Comparison of ENCODE assay signal across 8 cellular contexts in the genomic region with DNA sequence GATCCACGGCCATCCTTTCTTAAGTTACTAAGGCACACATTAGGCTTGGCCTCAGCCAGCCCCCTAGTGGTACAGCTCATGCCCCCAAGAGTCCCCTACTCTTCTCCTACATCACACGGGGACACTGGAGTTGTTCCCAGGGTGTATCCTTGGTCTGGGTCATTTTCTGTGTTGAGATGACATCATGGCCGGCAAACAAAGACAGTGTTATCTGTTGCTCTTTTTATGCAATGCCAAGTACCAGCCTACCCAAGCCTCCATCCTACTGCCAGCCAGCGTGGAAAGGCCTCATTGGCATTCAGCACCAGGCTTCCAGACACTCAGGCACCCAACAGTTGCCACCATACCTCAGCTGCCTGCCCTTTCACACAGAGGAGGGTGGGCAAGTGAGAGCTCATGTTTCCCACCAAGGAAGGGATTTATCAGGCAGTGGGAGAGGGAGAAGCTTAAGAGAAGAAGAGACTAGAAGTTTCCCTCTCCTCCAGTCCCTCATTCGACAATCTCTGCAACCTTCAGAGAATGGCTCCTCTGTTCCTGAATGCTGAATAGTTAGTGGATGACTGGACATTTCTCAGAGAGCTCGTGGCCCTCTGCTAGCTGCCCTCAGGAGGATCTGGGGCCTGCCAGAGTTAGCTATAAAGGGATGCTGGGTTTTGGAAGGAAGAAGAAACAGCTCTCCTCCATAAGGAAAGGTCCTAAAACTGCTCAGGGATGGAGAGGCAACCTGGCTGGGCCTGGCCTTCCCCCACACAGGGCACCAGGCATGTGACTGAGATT. TPM values are rescaled to one million over a fixed set of nuclear protein-coding genes. Genes with fewer than 3 reads are reported as not detected.
DNase-seq lines count a peak whose midpoint lies in the region; TF ChIP-seq lines count a peak whose summit lies in the region.
"Had no signal": no experiment of that assay in that cellular context is flagged by ENCODE, and none has a peak within 500 bp of the region (broad histone marks: within the 10 kb centered on the region; RNA-seq: fewer than 3 reads in every experiment).

No MANE protein-coding gene starts in this region.

- in situ Hi-C loops in SK-MEL-5 (cut with HindIII; ENCODE audit: low pct_unique_long_range_greater_than_20kb, low sequenced_read_pairs) = no loop called here

- peaks cover under 1 to 2% of the 10 kb centered on the region in 2 experiments; a peak in 3 of 5 replicates for H3K9me3 Mint-ChIP-seq in H9
- no peaks in the 10 kb centered on the region for H3K9me3 Mint-ChIP-seq in type B pancreatic cell
- H3K9me3 Mint-ChIP-seq in activated T-cell treated with anti-CD3 and anti-CD28 coated beads, Interleukin-2, amount 50 U/mL, for 24 hours = peaks cover under 1% of the 10 kb centered on the region

- intact Hi-C loops in lower leg skin (cut with DNase I; ENCODE audit: low total_unique reads) = no loop called here

- no peaks in the 10 kb centered on the region; the same call in 1 of the 2 replicates for H3K4me1 ChIP-seq in H9 (ENCODE audit: insufficient read depth, low read length)

- no peak overlapping the region for H3K56ac ChIP-seq in H9 (ENCODE audit: insufficient read length, low read depth, low read length)

- H2BK5ac ChIP-seq in H9 (ENCODE audit: insufficient read length, low read length) = no peak overlapping the region

- H2BK20ac ChIP-seq in H9 (ENCODE audit: low read depth, low read length, poor library complexity, severe bottlenecking) = no peak overlapping the region

- no peak overlapping the region for H4K5ac ChIP-seq in H9 (ENCODE audit: insufficient read length, low read depth, low read length)

- H3K4ac ChIP-seq in H9 (ENCODE audit: low read depth, low read length) = no peak overlapping the region

- H2AFZ ChIP-seq in H9 (ENCODE audit: low read length) = no peak overlapping the region

- TF ChIP-seq CTCF in H9 (conservative IDR thresholded peaks at IDR 0.05) = peak; percentile 68
- TF ChIP-seq CTCF in type B pancreatic cell (conservative IDR thresholded peaks at IDR 0.05) = no peak
- TF ChIP-seq CTCF in lower leg skin (IDR thresholded peaks at IDR 0.05) = no peak

- H3K4me1 Mint-ChIP-seq in H9 = peaks cover 10 to 16% of the 10 kb centered on the region in 2 experiments
- H3K4me1 Mint-ChIP-seq in type B pancreatic cell (ENCODE audit: unreplicated experiment) = no peaks in the 10 kb centered on the region
- peaks cover 1% of the 10 kb centered on the region for H3K4me1 Mint-ChIP-seq in activated T-cell treated with anti-CD3 and anti-CD28 coated beads, Interleukin-2, amount 50 U/mL, for 24 hours (ENCODE audit: low read depth)

- no peak overlapping the region for H2AK5ac ChIP-seq in H9 (ENCODE audit: insufficient read length, low read length)

- no CpG with 5 or more reads among the region's 6 CpGs for WGBS in H9 (ENCODE audit: extremely low coverage, insufficient read length, low lambda C conversion rate)
- 64 to 68% methylated on average over 6 of the region's 6 CpGs for WGBS in lower leg skin, 2 donors

- H3K14ac ChIP-seq in H9 (ENCODE audit: insufficient read depth, low read length) = no peak overlapping the region

- no peak overlapping the region for H4K91ac ChIP-seq in H9 (ENCODE audit: insufficient read length, low read depth, low read length)

- no peaks in the 10 kb centered on the region for H3K27me3 ChIP-seq in H9 (ENCODE audit: insufficient read depth, low read length)

- H3K9me3 ChIP-seq in H9 (ENCODE audit: control insufficient read depth, low read depth, low read length) = peaks cover 2% of the 10 kb centered on the region

- no peak overlapping the region for H3K9ac ChIP-seq in H9 (ENCODE audit: extremely low read depth, insufficient read length, low read length)

- no peak overlapping the region for H3K23ac ChIP-seq in H9 (ENCODE audit: insufficient read length, low read depth, low read length)

- no peak overlapping the region for H2BK120ac ChIP-seq in H9 (ENCODE audit: low read depth, low read length, poor library complexity, severe bottlenecking)

- H3K79me2 ChIP-seq in H9 (ENCODE audit: insufficient read depth, low read length) = no peaks in the 10 kb centered on the region

- no peak overlapping the region for H2BK12ac ChIP-seq in H9 (ENCODE audit: insufficient read length, low read depth, low read length)

- H3K4me3 ChIP-seq in lower leg skin (ENCODE audit: low read depth, poor library complexity, severe bottlenecking) = no peak overlapping the region

- H3K4me3 Mint-ChIP-seq in H9 (no peak overlapping the region), type B pancreatic cell (no peak overlapping the region)
- H3K4me3 Mint-ChIP-seq in activated T-cell treated with anti-CD3 and anti-CD28 coated beads, Interleukin-2, amount 50 U/mL, for 24 hours = no peak overlapping the region

- no peak overlapping the region for H3T11ph ChIP-seq in H9 (ENCODE audit: low read length)

- H3K27ac ChIP-seq in H9 (ENCODE audit: insufficient read length, low read depth, low read length) = no peak overlapping the region

- no peak overlapping the region for H4K8ac ChIP-seq in H9 (replicated peaks; ENCODE audit: insufficient read length, low read depth, low read length)

- H3K27ac Mint-ChIP-seq in H9 = no peak overlapping the region
- H3K27ac Mint-ChIP-seq in type B pancreatic cell = no peak overlapping the region
- no peak overlapping the region for H3K27ac Mint-ChIP-seq in activated T-cell treated with anti-CD3 and anti-CD28 coated beads, Interleukin-2, amount 50 U/mL, for 24 hours

- H3K36me3 Mint-ChIP-seq in H9 (ENCODE audit: insufficient read depth in 1 of 3, low read depth in 3 of 3) = peaks cover 0 to 2% (median under 1%) of the 10 kb centered on the region in 3 experiments; a peak in 1 of 7 replicates
- H3K36me3 Mint-ChIP-seq in type B pancreatic cell = no peaks in the 10 kb centered on the region
- no peaks in the 10 kb centered on the region for H3K36me3 Mint-ChIP-seq in activated T-cell treated with anti-CD3 and anti-CD28 coated beads, Interleukin-2, amount 50 U/mL, for 24 hours (ENCODE audit: low read depth)

- no peak overlapping the region for H3K4me2 ChIP-seq in H9 (ENCODE audit: insufficient read depth, insufficient read length, low read length)

- H2BK15ac ChIP-seq in H9 (ENCODE audit: low read depth, low read length) = no peak overlapping the region

- TF ChIP-seq POLR2A in lower leg skin (IDR thresholded peaks at IDR 0.05) = no peak

- DNase-seq in H9 = peak; percentile 54
- DNase-seq in SK-MEL-5 (ENCODE audit: low read depth, low spot score) = peak; percentile 76
- DNase-seq in foreskin melanocyte = peak; percentile 95
- DNase-seq in putamen (ENCODE audit: low spot score) = peak; percentile 98
- DNase-seq in type B pancreatic cell (ENCODE audit: extremely low spot score, unreplicated experiment) = no peak
- DNase-seq in activated T-cell treated with anti-CD3 and anti-CD28 coated beads, Interleukin-2, amount 50 U/mL, for 24 hours = no peak
- no peak for DNase-seq in lower leg skin (ENCODE audit: low spot score in 2 of 2)
- DNase-seq: DMS79 treated with DMSO at 0.1 percent for 48 hours had no signal

- H3K27me3 Mint-ChIP-seq in H9 (ENCODE audit: low read depth) = no peaks in the 10 kb centered on the region
- no peaks in the 10 kb centered on the region for H3K27me3 Mint-ChIP-seq in type B pancreatic cell
- no peaks in the 10 kb centered on the region for H3K27me3 Mint-ChIP-seq in activated T-cell treated with anti-CD3 and anti-CD28 coated beads, Interleukin-2, amount 50 U/mL, for 24 hours

- H3K18ac ChIP-seq in H9 (ENCODE audit: insufficient read length, low read depth, low read length) = no peak overlapping the region

- no peaks in the 10 kb centered on the region for H3K23me2 ChIP-seq in H9 (ENCODE audit: insufficient read length, low read depth, low read length, poor library complexity, severe bottlenecking)

- no peaks in the 10 kb centered on the region for H3K79me1 ChIP-seq in H9 (ENCODE audit: insufficient read depth, low read depth, low read length, poor library complexity, severe bottlenecking)

- no peaks in the 10 kb centered on the region for H4K20me1 ChIP-seq in H9 (ENCODE audit: control insufficient read depth, insufficient read depth, insufficient read length)

RNA-seq across cellular contexts. Expression of a gene that starts 17.7 kb away (rescaled TPM):
- 5.7 and 7.1 TPM in 2 replicates for total RNA-seq in H9 (2021)
- 217 and 237 TPM in 2 replicates for total RNA-seq in SK-MEL-5 (2014; rRNA removed; shearing (Covaris generic))
- polyA plus RNA-seq in SK-MEL-5 (2015; cell fraction: cytosol; rRNA removed) = 232 and 262 TPM in 2 replicates
- 63.1 and 93.5 TPM in 2 replicates for polyA plus RNA-seq in SK-MEL-5 (2015; cell fraction: nucleus; rRNA removed)
- 20.1 and 32.8 TPM in 2 replicates for total RNA-seq in type B pancreatic cell (ENCODE audit: low replicate concordance)
- total RNA-seq in lower leg skin = 100 to 1,000 TPM; 312 to 945 (median 473) TPM

RNA-seq across cellular contexts. Expression of a gene that starts 27.2 kb away (rescaled TPM):
- total RNA-seq in H9 (2021) (49.9 and 52.5 TPM in 2 replicates), type B pancreatic cell (ENCODE audit: low replicate concordance) (16.7 and 26.4 TPM in 2 replicates), lower leg skin (10 to 100 TPM; 21.1 to 41.6 (median 30.1) TPM)
- total RNA-seq in SK-MEL-5 (2014; rRNA removed; shearing (Covaris generic)) = 11.5 and 15.6 TPM in 2 replicates
- polyA plus RNA-seq in SK-MEL-5 (2015; cell fraction: cytosol; rRNA removed) = 11.0 and 11.1 TPM in 2 replicates
- polyA plus RNA-seq in SK-MEL-5 (2015; cell fraction: nucleus; rRNA removed) = 67.9 and 71.1 TPM in 2 replicates

RNA-seq across cellular contexts. Expression of a gene that starts 47.3 kb away (rescaled TPM):
- total RNA-seq in H9 (2021) (1.9 and 2.4 TPM in 2 replicates), type B pancreatic cell (ENCODE audit: low replicate concordance) (1.0 and 1.6 TPM in 2 replicates), lower leg skin (10 to 100 TPM; 21.3 to 45.9 (median 37.9) TPM)
- total RNA-seq in SK-MEL-5 (2014; rRNA removed; shearing (Covaris generic)) = 18.5 and 23.1 TPM in 2 replicates
- 18.4 and 27.6 TPM in 2 replicates for polyA plus RNA-seq in SK-MEL-5 (2015; cell fraction: cytosol; rRNA removed)
- 4.3 and 13.6 TPM in 2 replicates for polyA plus RNA-seq in SK-MEL-5 (2015; cell fraction: nucleus; rRNA removed)

Comparison
In these comparisons a context has a peak if more than half of its experiments do, and no peak if none do; other contexts are left out.
1. DNase-seq: peak in H9 (single experiment), SK-MEL-5 (single experiment), foreskin melanocyte (single experiment) and putamen (single experiment); none in type B pancreatic cell (single experiment), activated T-cell treated with anti-CD3 and anti-CD28 coated beads, Interleukin-2, amount 50 U/mL, for 24 hours (single experiment) and lower leg skin (0 of 2).